Comparison of ENCODE assay signal across 8 cellular contexts in genomic region chr15:67033521-67033920, GRCh38. TPM values are rescaled to one million over a fixed set of nuclear protein-coding genes. Genes with fewer than 3 reads are reported as not detected.
DNase-seq lines count a peak whose midpoint lies in the region; ATAC-seq, FAIRE-seq and TF ChIP-seq lines count a peak whose summit lies in the region.

No MANE protein-coding gene starts in this region.

- peak overlapping the region; percentile 83 for H2AFZ ChIP-seq in endothelial cell of umbilical vein (ENCODE audit: low read depth, low read length)

- H4K20me1 ChIP-seq in endothelial cell of umbilical vein (replicated peaks; ENCODE audit: control insufficient read depth, extremely low read depth, insufficient read depth, low read length), result no peaks in the 10 kb centered on the region

- CTCF ChIA-PET in AG04449 (lab: Yijun Ruan, JAX) (no interaction called here), endothelial cell of umbilical vein (lab: Charles Lee) (interaction anchor here (1.4 to 1.5 kb wide), 2 partner anchors 10 to 87 kb away, joined by 4 read pairs; no protein-coding TSS in a partner anchor)

- POLR2A ChIA-PET in AG04449 (lab: Yijun Ruan, JAX) (interaction anchor here (1.3 kb wide), 1 partner anchor 16 kb away, joined by 3 read pairs; no protein-coding TSS in a partner anchor), endothelial cell of umbilical vein (lab: Charles Lee) (no interaction called here)

- DNase-seq in AG04449 (ENCODE audit: low read depth, low spot score), result no peak
- peak; percentile 25 for DNase-seq in WERI-Rb-1
- no peak for DNase-seq in endothelial cell of umbilical vein (ENCODE audit: low read depth, low spot score)
- no peak for DNase-seq in nephron progenitor cell
- DNase-seq in HK-2 (ENCODE audit: unreplicated experiment), result no peak
- DNase-seq in 8988T, result no peak

- dilution Hi-C loops in endothelial cell of umbilical vein (cut with MboI; ENCODE audit: extremely low pct_ligation_motif_present, low sequenced_read_pairs), result no loop called here

- BruUV-seq in endothelial cell of umbilical vein (replicated peaks; lab: Mats Ljungman, UMichigan), result no TSS peak

- peaks cover 25% of the 10 kb centered on the region for H3K4me1 Mint-ChIP-seq in nephron progenitor cell

- H3K9ac ChIP-seq in endothelial cell of umbilical vein (replicated peaks; ENCODE audit: extremely low read depth, insufficient read depth, low read length), result no peak overlapping the region

- H3K4me2 ChIP-seq in endothelial cell of umbilical vein (ENCODE audit: insufficient read depth, low read length), result peak overlapping the region; percentile 62

- TF ChIP-seq CTCF in AG04449 (IDR thresholded peaks at IDR 0.05; ENCODE audit: insufficient read depth, low read length, missing control alignments) (no peak), WERI-Rb-1 (IDR thresholded peaks at IDR 0.05; ENCODE audit: low read depth, low read length) (peak; percentile 23; the same call in 1 of the 2 replicates), endothelial cell of umbilical vein (IDR thresholded peaks at IDR 0.05; ENCODE audit: extremely low read depth in 1 of 2, insufficient read depth in 1 of 2, low read depth in 1 of 2, low read length in 2 of 2) (no peak), nephron progenitor cell (IDR thresholded peaks at IDR 0.05) (no peak)

- no peak for FAIRE-seq in endothelial cell of umbilical vein (lab: Jason Lieb, UNC)

- peaks cover 19% of the 10 kb centered on the region for H3K4me1 ChIP-seq in endothelial cell of umbilical vein (ENCODE audit: control insufficient read depth, extremely low read depth, insufficient read depth, low read length)

- H3K36me3 Mint-ChIP-seq in nephron progenitor cell (ENCODE audit: low read depth), result no peaks in the 10 kb centered on the region

- no peaks in the 10 kb centered on the region for H3K9me1 ChIP-seq in endothelial cell of umbilical vein (replicated peaks; ENCODE audit: control insufficient read depth, extremely low read depth, insufficient read depth, low read length)

- H3K27ac ChIP-seq in WERI-Rb-1 (no peak overlapping the region), endothelial cell of umbilical vein (ENCODE audit: insufficient read depth, low read depth, low read length) (no peak overlapping the region)

- no peak for TF ChIP-seq POLR2A in endothelial cell of umbilical vein (IDR thresholded peaks at IDR 0.05; ENCODE audit: low read depth, low read length)

- peak overlapping the region; percentile 15; the same call in 1 of the 2 replicates for H3K4me3 ChIP-seq in AG04449 (ENCODE audit: low read depth, low read length)
- peak overlapping the region; percentile 47 for H3K4me3 ChIP-seq in WERI-Rb-1 (ENCODE audit: low read depth, low read length)
- H3K4me3 ChIP-seq in endothelial cell of umbilical vein (replicated peaks in 1 of 3; ENCODE audit: insufficient read depth in 1 of 3, low read depth in 1 of 3, low read length in 3 of 3), result peak overlapping the region in 2 of 3 experiments; percentile 1 to 2

- H3K79me2 ChIP-seq in endothelial cell of umbilical vein (ENCODE audit: control insufficient read depth, insufficient read depth, low read length), result no peaks in the 10 kb centered on the region

- peaks cover 7% of the 10 kb centered on the region for H3K27me3 Mint-ChIP-seq in nephron progenitor cell (ENCODE audit: low read depth, poor library complexity)

- H3K9me3 Mint-ChIP-seq in nephron progenitor cell, result no peaks in the 10 kb centered on the region

- H3K27ac Mint-ChIP-seq in nephron progenitor cell, result no peak overlapping the region

- H3K9me3 ChIP-seq in WERI-Rb-1 (ENCODE audit: severe bottlenecking) (no peaks in the 10 kb centered on the region), endothelial cell of umbilical vein (replicated peaks; ENCODE audit: control insufficient read depth, insufficient read depth, low read length) (no peaks in the 10 kb centered on the region)

- ATAC-seq in GM21723 (IDR thresholded peaks at IDR 0.05; ENCODE audit: unreplicated experiment) (no peak), HG03097 (IDR thresholded peaks at IDR 0.05; ENCODE audit: low FRiP score, unreplicated experiment) (no peak)

- H3K27me3 ChIP-seq in WERI-Rb-1 (ENCODE audit: insufficient read depth, low read depth, severe bottlenecking) (no peaks in the 10 kb centered on the region), endothelial cell of umbilical vein (ENCODE audit: control insufficient read depth in 2 of 2, insufficient read depth in 2 of 2, low read length in 2 of 2) (no peaks in the 10 kb centered on the region)

- H3K4me3 Mint-ChIP-seq in nephron progenitor cell, result peak overlapping the region; percentile 74

- no peaks in the 10 kb centered on the region for H3K36me3 ChIP-seq in WERI-Rb-1
- H3K36me3 ChIP-seq in endothelial cell of umbilical vein (ENCODE audit: control insufficient read depth in 2 of 2, extremely low read depth in 1 of 2, insufficient read depth in 2 of 2, low read length in 2 of 2), result no peaks in the 10 kb centered on the region

- intact Hi-C loops in endothelial cell of umbilical vein (cut with micrococcal nuclease), result no loop called here

TF ChIP-seq in endothelial cell of umbilical vein, 7 proteins besides CTCF, POLR2A, EP300 and RAD21:
- TF ChIP-seq EZH2 (IDR thresholded peaks at IDR 0.05; ENCODE audit: borderline replicate concordance, low read depth, low read length, severe bottlenecking) (no peak), JUN (IDR thresholded peaks at IDR 0.05; ENCODE audit: borderline replicate concordance, insufficient read depth, insufficient read length, low read depth) (no peak), MAX (IDR thresholded peaks at IDR 0.05; ENCODE audit: insufficient read depth, insufficient read length) (no peak), POLR2AphosphoS5 (IDR thresholded peaks at IDR 0.05; ENCODE audit: insufficient read depth, low read depth, low read length) (no peak), GATA2 (IDR thresholded peaks at IDR 0.05; ENCODE audit: insufficient read depth, insufficient read length, low read depth, low read length) (no peak), FOS (IDR thresholded peaks at IDR 0.05; ENCODE audit: borderline replicate concordance, insufficient read depth, low read length) (no peak), MYC (IDR thresholded peaks at IDR 0.05; ENCODE audit: low read depth, low read length) (no peak)

RNA-seq across cellular contexts. Expression of gene SMAD3, which starts 31.9 kb away (rescaled TPM):
- total RNA-seq in endothelial cell of umbilical vein, result 71.7 and 88.2 TPM in 2 replicates
- 53.4 and 56.4 TPM in 2 replicates for polyA plus RNA-seq in endothelial cell of umbilical vein
- polyA plus RNA-seq in endothelial cell of umbilical vein (2011; cell fraction: cytosol; rRNA removed), result 47.7 and 47.9 TPM in 2 replicates
- polyA plus RNA-seq in endothelial cell of umbilical vein (2011; cell fraction: nucleus; rRNA removed), result 114 and 122 TPM in 2 replicates
- polyA plus RNA-seq in endothelial cell of umbilical vein (2012), result 87.3 and 91.3 TPM in 2 replicates
- 53.1 and 59.9 TPM in 2 replicates for polyA minus RNA-seq in endothelial cell of umbilical vein
- 13.7 TPM for polyA minus RNA-seq in endothelial cell of umbilical vein (2011; cell fraction: cytosol; rRNA and poly(A)+ RNA removed)
- 73.9 and 75.1 TPM in 2 replicates for polyA minus RNA-seq in endothelial cell of umbilical vein (2011; cell fraction: nucleus; rRNA and poly(A)+ RNA removed)
